8 cellular contexts compared by ENCODE assay signal in genomic region chr6:142301421-142302391, GRCh38. TPM values are rescaled to one million over a fixed set of nuclear protein-coding genes. Genes with fewer than 3 reads are reported as not detected.
DNase-seq lines count a peak whose midpoint lies in the region; ATAC-seq, FAIRE-seq and TF ChIP-seq lines count a peak whose summit lies in the region.

TSS of gene ADGRG6 (plus strand) at chr6:142302007. CDS start at chr6:142302330, 323 bp downstream.

- no peak for DNase-seq in D721Med (ENCODE audit: insufficient read length, low spot score)
- DNase-seq in IMR-90: peak; percentile 28
- DNase-seq in activated CD4-positive, alpha-beta T cell treated with anti-CD3 and anti-CD28 coated beads for 4 hours: peak; percentile 9 to 19
- DNase-seq in ecto neural progenitor cell (ENCODE audit: low spot score): peak; percentile 77
- peak; percentile 54 for DNase-seq in mesenchymal stem cell
- peak; percentile 1 to 27 for DNase-seq in stimulated activated CD8-positive, alpha-beta memory T cell treated with anti-CD3 and anti-CD28 coated beads, Interleukin-7, amount 100 ng/mL, for 4 hours (ENCODE audit: low read depth in 2 of 2)
- no peak for DNase-seq in SHP77 treated with DMSO at 0.1 percent for 48 hours (lab: John Stamatoyannopoulos, UW)

- H2AK9ac ChIP-seq in IMR-90 (replicated peaks; ENCODE audit: low read depth, low read length, poor library complexity): peak within 1 kb of the TSS; percentile 71

- ATAC-seq in GM21528 (IDR thresholded peaks at IDR 0.05; ENCODE audit: low FRiP score, unreplicated experiment) (peak; percentile 77), IMR-90 (ENCODE audit: low read depth) (peak; percentile 65)

- H2BK5ac ChIP-seq in IMR-90 (ENCODE audit: low read depth, low read length, poor library complexity, severe bottlenecking) (peak within 1 kb of the TSS; percentile 70), mesenchymal stem cell (ENCODE audit: low read depth, low read length, poor library complexity, severe bottlenecking) (no peak within 1 kb of the TSS)

- TF ChIP-seq RAD21 in IMR-90 (IDR thresholded peaks at IDR 0.05; ENCODE audit: low read length): no peak

- H3K4me3 ChIP-seq in IMR-90 (ENCODE audit: insufficient read depth, low read depth, low read length): peak within 1 kb of the TSS; percentile 70
- H3K4me3 ChIP-seq in mesenchymal stem cell (ENCODE audit: insufficient read depth in 1 of 2, low read depth in 1 of 2, low read length in 2 of 2): peak within 1 kb of the TSS; percentile 79 to 81

- 0% methylated on average over 52 of the region's 91 CpGs; no CpG with 5 or more reads in 1 of the 2 experiments for WGBS in IMR-90 (ENCODE audit: extremely low coverage in 2 of 2, insufficient read length in 1 of 2), 2 experiments
- under 1% methylated on average over 59 of the region's 91 CpGs for WGBS in mesenchymal stem cell

- H3K4me1 ChIP-seq in IMR-90 (ENCODE audit: control insufficient read depth, insufficient read depth, low read length) (peaks cover 3% of the 10 kb centered on the region; the same call in 1 of the 2 replicates), mesenchymal stem cell (ENCODE audit: control insufficient read depth, insufficient read depth, low read depth, low read length) (peaks cover 11% of the 10 kb centered on the region)

- H4K8ac ChIP-seq in IMR-90 (ENCODE audit: low read depth in 2 of 2, low read length in 2 of 2) (peak within 1 kb of the TSS; percentile 32 to 74), mesenchymal stem cell (ENCODE audit: low read length) (peak within 1 kb of the TSS; percentile 90)

- intact Hi-C loops in IMR-90 (cut with micrococcal nuclease): loop anchor here (1.0 to 5.0 kb wide), 2 partner anchors 87 to 149 kb away; no protein-coding TSS in a partner anchor

- FAIRE-seq in D721Med (lab: Jason Lieb, UNC): no peak

- POLR2A ChIA-PET in IMR-90 (lab: Charles Lee; ENCODE audit: unreplicated experiment): interaction anchor here (0.9 kb wide), 1 partner anchor 11 kb away, joined by 18 read pairs; no protein-coding TSS in a partner anchor

- H2AK5ac ChIP-seq in IMR-90 (ENCODE audit: low read depth, low read length) (peak within 1 kb of the TSS; percentile 31), mesenchymal stem cell (ENCODE audit: low read length, severe bottlenecking) (no peak within 1 kb of the TSS)

- H3K9ac ChIP-seq in IMR-90 (ENCODE audit: low read depth, low read length) (peak within 1 kb of the TSS; percentile 71), mesenchymal stem cell (ENCODE audit: low read length) (peak within 1 kb of the TSS; percentile 56)

- H3K4ac ChIP-seq in IMR-90 (ENCODE audit: low read depth, low read length) (peak within 1 kb of the TSS; percentile 83), mesenchymal stem cell (ENCODE audit: low read depth in 1 of 2, low read length in 2 of 2) (peak within 1 kb of the TSS; percentile 89 to 97)

- H2BK120ac ChIP-seq in IMR-90 (ENCODE audit: low read depth, low read length): peak within 1 kb of the TSS; percentile 83
- H2BK120ac ChIP-seq in mesenchymal stem cell (ENCODE audit: low read depth, low read length): peak within 1 kb of the TSS; percentile 92

- peak within 1 kb of the TSS; percentile 53 for H2BK20ac ChIP-seq in IMR-90 (ENCODE audit: low read depth, low read length)

- H3K27ac ChIP-seq in IMR-90 (ENCODE audit: insufficient read depth, low read length) (peak within 1 kb of the TSS; percentile 64), mesenchymal stem cell (ENCODE audit: low read length, poor library complexity, severe bottlenecking) (no peak within 1 kb of the TSS)

- dilution Hi-C loops in IMR-90 (cut with HindIII; ENCODE audit: low sequenced_read_pairs, unreplicated experiment): no loop called here

- H3K23ac ChIP-seq in IMR-90 (ENCODE audit: low read depth, low read length): peak within 1 kb of the TSS; percentile 85
- peak within 1 kb of the TSS; percentile 99 for H3K23ac ChIP-seq in mesenchymal stem cell (ENCODE audit: low read length in 2 of 2)

- no peaks in the 10 kb centered on the region for H4K20me1 ChIP-seq in IMR-90 (ENCODE audit: insufficient read depth, low read length)

- H3K14ac ChIP-seq in IMR-90 (replicated peaks; ENCODE audit: low read depth, low read length): peak within 1 kb of the TSS; percentile 64
- peak within 1 kb of the TSS in 1 of 2 experiments; percentile 82 for H3K14ac ChIP-seq in mesenchymal stem cell (ENCODE audit: low read length in 2 of 2)

- peak within 1 kb of the TSS; percentile 70 for H3K4me2 ChIP-seq in IMR-90 (ENCODE audit: low read depth, low read length)
- H3K4me2 ChIP-seq in mesenchymal stem cell (ENCODE audit: low read length, poor library complexity, severe bottlenecking): peak within 1 kb of the TSS; percentile 85

- H3K18ac ChIP-seq in IMR-90 (ENCODE audit: low read depth, low read length) (peak within 1 kb of the TSS; percentile 17), mesenchymal stem cell (ENCODE audit: low read depth in 1 of 2, low read length in 2 of 2) (peak within 1 kb of the TSS; percentile 90 to 97)

- peak within 1 kb of the TSS; percentile 34 to 79 for H2BK12ac ChIP-seq in mesenchymal stem cell (ENCODE audit: low read length in 2 of 2)

- no peaks in the 10 kb centered on the region for H3K27me3 ChIP-seq in IMR-90 (ENCODE audit: control insufficient read depth, insufficient read depth, low read length)
- H3K27me3 ChIP-seq in mesenchymal stem cell (ENCODE audit: control insufficient read depth in 1 of 2, insufficient read depth in 1 of 2, low read length in 2 of 2): peaks cover 0 to 13% of the 10 kb centered on the region in 2 experiments

- no peak for TF ChIP-seq POLR2A in IMR-90 (IDR thresholded peaks at IDR 0.05; ENCODE audit: low read depth, low read length)

- H4K91ac ChIP-seq in IMR-90 (ENCODE audit: insufficient read depth, low read depth, low read length): peak within 1 kb of the TSS; percentile 76
- peak within 1 kb of the TSS; percentile 97 for H4K91ac ChIP-seq in mesenchymal stem cell (ENCODE audit: low read length)

- H3K79me1 ChIP-seq in IMR-90 (ENCODE audit: low read depth in 1 of 2, low read length in 2 of 2) (peaks cover 11 to 18% of the 10 kb centered on the region in 2 experiments; a peak in 3 of 4 replicates), mesenchymal stem cell (replicated peaks; ENCODE audit: low read length, poor library complexity, severe bottlenecking) (no peaks in the 10 kb centered on the region)

- peak within 1 kb of the TSS; percentile 50 for H3K56ac ChIP-seq in IMR-90 (ENCODE audit: extremely low read depth, insufficient read depth, low read length)

- peak within 1 kb of the TSS; percentile 75 for H4K5ac ChIP-seq in IMR-90 (ENCODE audit: low read depth, low read length)

- peak within 1 kb of the TSS; percentile 67 for H2BK15ac ChIP-seq in IMR-90 (ENCODE audit: low read depth, low read length)
- peak within 1 kb of the TSS; percentile 99 for H2BK15ac ChIP-seq in mesenchymal stem cell (ENCODE audit: low read depth, poor library complexity, severe bottlenecking)

- TF ChIP-seq CTCF in D721Med (IDR thresholded peaks at IDR 0.05; ENCODE audit: insufficient read depth, missing control alignments) (peak; percentile 14), IMR-90 (conservative IDR thresholded peaks at IDR 0.05; ENCODE audit: low read depth, low read length) (0 out of 2 replicates have a peak, but pooled peaks have one; percentile 7)

- in situ Hi-C loops in IMR-90 (cut with MboI; ENCODE audit: low sequenced_read_pairs): no loop called here

- H2AFZ ChIP-seq in IMR-90 (replicated peaks; ENCODE audit: low read length, poor library complexity) (peak within 1 kb of the TSS; percentile 96), mesenchymal stem cell (ENCODE audit: low read depth, low read length) (peak within 1 kb of the TSS; percentile 72)

- no peaks in the 10 kb centered on the region for H3K9me3 ChIP-seq in IMR-90 (ENCODE audit: control insufficient read depth, insufficient read depth, low read length)
- H3K9me3 ChIP-seq in mesenchymal stem cell (ENCODE audit: control insufficient read depth, low read length): no peaks in the 10 kb centered on the region

- no peaks in the 10 kb centered on the region for H3K9me1 ChIP-seq in IMR-90 (ENCODE audit: insufficient read depth, low read length)

- H3K36me3 ChIP-seq in IMR-90 (ENCODE audit: control insufficient read depth, insufficient read depth, low read length): no peaks in the 10 kb centered on the region
- no peaks in the 10 kb centered on the region for H3K36me3 ChIP-seq in mesenchymal stem cell (ENCODE audit: control insufficient read depth in 1 of 2, insufficient read depth in 2 of 2, low read depth in 1 of 2, low read length in 2 of 2)

- BruUV-seq in IMR-90 (replicated peaks; lab: Mats Ljungman, UMichigan): no TSS peak

- CTCF ChIA-PET in IMR-90 (lab: Yijun Ruan, JAX): interaction anchor here (0.8 kb wide), 1 partner anchor 85 kb away, joined by 4 read pairs; no protein-coding TSS in a partner anchor

TF ChIP-seq in IMR-90, 13 proteins besides CTCF, POLR2A, EP300 and RAD21 (continues in another document):
- TF ChIP-seq FOS (IDR thresholded peaks at IDR 0.05; ENCODE audit: low read depth, low read length): no peak
- no peak for TF ChIP-seq SMC3 (IDR thresholded peaks at IDR 0.05; ENCODE audit: low read depth, low read length)
- peak; percentile 21; the same call in 1 of the 2 replicates for TF ChIP-seq MAZ (IDR thresholded peaks at IDR 0.05; ENCODE audit: borderline replicate concordance, low read depth, low read length)
- no peak for TF ChIP-seq CEBPB (IDR thresholded peaks at IDR 0.05; ENCODE audit: low read depth, low read length)
- no peak for TF ChIP-seq CHD1 (IDR thresholded peaks at IDR 0.05; ENCODE audit: low read depth, low read length)
- no peak for TF ChIP-seq RFX5 (IDR thresholded peaks at IDR 0.05; ENCODE audit: low read depth, low read length)
- TF ChIP-seq MAFK (IDR thresholded peaks at IDR 0.05; ENCODE audit: low read depth, low read length): no peak
- peak; percentile 69; the same call in 1 of the 2 replicates for TF ChIP-seq BHLHE40 (IDR thresholded peaks at IDR 0.05; ENCODE audit: low read depth, low read length)
- TF ChIP-seq USF2 (IDR thresholded peaks at IDR 0.05; ENCODE audit: low read depth, low read length): no peak

RNA-seq across cellular contexts. Expression of gene ADGRG6, which starts in this region (rescaled TPM):
- 20.3 and 22.5 TPM in 2 replicates for total RNA-seq in IMR-90 (2012; rRNA removed)
- polyA plus RNA-seq in IMR-90 (2012; rRNA removed): 8.1 and 10.0 TPM in 2 replicates
- 2.0 and 2.2 TPM in 2 replicates for polyA plus RNA-seq in IMR-90 (2012; cell fraction: cytosol; rRNA removed)
- 3.2 and 16.3 TPM in 2 replicates for polyA plus RNA-seq in IMR-90 (2012; cell fraction: nucleus; rRNA removed; ENCODE audit: low replicate concordance)
- 32.6 TPM for polyA plus RNA-seq in mesenchymal stem cell (2013, experiment 1 of 2)
- polyA plus RNA-seq in mesenchymal stem cell (2013, experiment 2 of 2): 33.3 TPM

Comparison
In these comparisons a context has a peak if more than half of its experiments do, and no peak if none do; other contexts are left out.
1. DNase-seq: peak in IMR-90 (single experiment), activated CD4-positive, alpha-beta T cell treated with anti-CD3 and anti-CD28 coated beads for 4 hours (2 of 2), ecto neural progenitor cell (single experiment), mesenchymal stem cell (single experiment) and stimulated activated CD8-positive, alpha-beta memory T cell treated with anti-CD3 and anti-CD28 coated beads, Interleukin-7, amount 100 ng/mL, for 4 hours (2 of 2); none in D721Med (single experiment) and SHP77 treated with DMSO at 0.1 percent for 48 hours (single experiment).